Comparison of ENCODE assay signal across 8 cellular contexts in genomic region chr2:224284134-224284946, GRCh38.
DNase-seq lines count a peak whose midpoint lies in the region; ATAC-seq and TF ChIP-seq lines count a peak whose summit lies in the region.

No MANE protein-coding gene starts in this region.

- H3K27ac Mint-ChIP-seq in natural killer cell = no peak overlapping the region
- no peak overlapping the region for H3K27ac Mint-ChIP-seq in natural killer cell treated with Interleukin-12 subunit alpha and Interleukin-12 subunit beta and Interleukin-15 and Interleukin-18, amount 100 ng/mL, for 72 hours

- DNase-seq in natural killer cell (no peak), SK-N-SH (peak; percentile 12), foreskin keratinocyte (peak; percentile 33 to 61), renal cortical epithelial cell (ENCODE audit: low read depth) (peak; percentile 51)
- DNase-seq in natural killer cell treated with Interleukin-12 subunit alpha and Interleukin-12 subunit beta and Interleukin-15 and Interleukin-18, amount 100 ng/mL, for 72 hours (ENCODE audit: low spot score) = no peak

- H3K9ac ChIP-seq in SK-N-SH = no peak overlapping the region

- peaks cover 19 to 44% of the 10 kb centered on the region in 2 donors for H3K27me3 Mint-ChIP-seq in natural killer cell (ENCODE audit: low read depth in 2 of 2)
- peaks cover 21 to 38% of the 10 kb centered on the region in 2 donors for H3K27me3 Mint-ChIP-seq in natural killer cell treated with Interleukin-12 subunit alpha and Interleukin-12 subunit beta and Interleukin-15 and Interleukin-18, amount 100 ng/mL, for 72 hours

- H3K9me3 Mint-ChIP-seq in natural killer cell = no peaks in the 10 kb centered on the region
- H3K9me3 Mint-ChIP-seq in natural killer cell treated with Interleukin-12 subunit alpha and Interleukin-12 subunit beta and Interleukin-15 and Interleukin-18, amount 100 ng/mL, for 72 hours = no peaks in the 10 kb centered on the region

- no peak overlapping the region for H3K4me3 Mint-ChIP-seq in natural killer cell
- H3K4me3 Mint-ChIP-seq in natural killer cell treated with Interleukin-12 subunit alpha and Interleukin-12 subunit beta and Interleukin-15 and Interleukin-18, amount 100 ng/mL, for 72 hours = no peak overlapping the region

- no peak overlapping the region for H2AFZ ChIP-seq in SK-N-SH (ENCODE audit: low read depth)

- H3F3A ChIP-seq in SK-N-SH (replicated peaks; ENCODE audit: insufficient read depth) = no peaks in the 10 kb centered on the region

- no peaks in the 10 kb centered on the region for H3K9me2 ChIP-seq in SK-N-SH

- peak in 1 of 3 donors; percentile 29 for ATAC-seq in natural killer cell
- no peak for ATAC-seq in natural killer cell treated with Interleukin-12 subunit alpha and Interleukin-12 subunit beta and Interleukin-15 and Interleukin-18, amount 100 ng/mL, for 72 hours
- peak; percentile 47 for ATAC-seq in foreskin keratinocyte
- ATAC-seq in GM19463 (IDR thresholded peaks at IDR 0.05; ENCODE audit: unreplicated experiment) = no peak
- ATAC-seq in HG03108 (IDR thresholded peaks at IDR 0.05; ENCODE audit: unreplicated experiment) = no peak

- TF ChIP-seq CTCF in natural killer cell (IDR thresholded peaks at IDR 0.05) (peak; percentile 78), SK-N-SH (IDR thresholded peaks at IDR 0.05) (peak; percentile 93), foreskin keratinocyte (conservative IDR thresholded peaks at IDR 0.05) (peak; percentile 95)

- CTCF ChIA-PET in SK-N-SH (lab: Yijun Ruan, JAX) = interaction anchor here (0.6 to 25.3 kb wide), 62 partner anchors 8 to 1313 kb away, joined by 3 to 439 read pairs (median 4); partner anchors contain the start of genes MRPL44 and SERPINE2

- no peaks in the 10 kb centered on the region for H3K27me3 ChIP-seq in SK-N-SH (ENCODE audit: insufficient read depth)
- H3K27me3 ChIP-seq in foreskin keratinocyte = peaks cover 2% of the 10 kb centered on the region

- no peaks in the 10 kb centered on the region for H3K79me2 ChIP-seq in SK-N-SH (ENCODE audit: insufficient read depth)

- H3K27ac ChIP-seq in SK-N-SH (ENCODE audit: low read depth in 2 of 2, low read length in 1 of 2) (no peak overlapping the region), foreskin keratinocyte (no peak overlapping the region)

- H3K4me1 ChIP-seq in SK-N-SH (ENCODE audit: control insufficient read depth in 1 of 2, insufficient read depth in 2 of 2, low read depth in 1 of 2, low read length in 1 of 2) (peaks cover 0 to 2% of the 10 kb centered on the region in 2 experiments; a peak in 1 of 4 replicates), foreskin keratinocyte (no peaks in the 10 kb centered on the region)

- 0% methylated on average over 1 of the region's 1 CpG for WGBS in SK-N-SH (ENCODE audit: low lambda C conversion rate)

- no peaks in the 10 kb centered on the region for H3K9me3 ChIP-seq in SK-N-SH

- no peak overlapping the region for H3K4me2 ChIP-seq in SK-N-SH

- no peaks in the 10 kb centered on the region for H3K4me1 Mint-ChIP-seq in natural killer cell
- H3K4me1 Mint-ChIP-seq in natural killer cell treated with Interleukin-12 subunit alpha and Interleukin-12 subunit beta and Interleukin-15 and Interleukin-18, amount 100 ng/mL, for 72 hours (ENCODE audit: low read depth in 2 of 2) = no peaks in the 10 kb centered on the region

- intact Hi-C loops in natural killer cell (cut with micrococcal nuclease) = loop anchor here (1.0 to 5.0 kb wide), 3 partner anchors 291 to 557 kb away; no protein-coding TSS in a partner anchor

- H3K4me3 ChIP-seq in SK-N-SH (ENCODE audit: low read depth in 2 of 2, low read length in 1 of 2) = no peak overlapping the region; a peak in 1 of 4 replicates

- no peak for TF ChIP-seq EP300 in Ishikawa (IDR thresholded peaks at IDR 0.05; ENCODE audit: borderline replicate concordance)
- no peak for TF ChIP-seq EP300 in SK-N-SH (IDR thresholded peaks at IDR 0.05; ENCODE audit: borderline replicate concordance in 1 of 2, low read depth in 1 of 2, low read length in 1 of 2)

- H3K36me3 Mint-ChIP-seq in natural killer cell = no peaks in the 10 kb centered on the region
- H3K36me3 Mint-ChIP-seq in natural killer cell treated with Interleukin-12 subunit alpha and Interleukin-12 subunit beta and Interleukin-15 and Interleukin-18, amount 100 ng/mL, for 72 hours = no peaks in the 10 kb centered on the region

- no peaks in the 10 kb centered on the region for H4K20me1 ChIP-seq in SK-N-SH (ENCODE audit: insufficient read depth)

- no peaks in the 10 kb centered on the region for H3K36me3 ChIP-seq in SK-N-SH (replicated peaks in 1 of 2; ENCODE audit: control insufficient read depth in 1 of 2, insufficient read depth in 2 of 2, low read length in 1 of 2)

- POLR2A ChIA-PET in SK-N-SH (lab: Yijun Ruan, JAX) = interaction anchor here (1.0 kb wide), 1 partner anchor 289 kb away, joined by 5 read pairs; no protein-coding TSS in a partner anchor

- TF ChIP-seq RAD21 in Ishikawa (IDR thresholded peaks at IDR 0.05; ENCODE audit: low read depth) (peak; percentile 68), SK-N-SH (IDR thresholded peaks at IDR 0.05; ENCODE audit: low read length) (peak; percentile 79)

TF ChIP-seq in Ishikawa, 13 proteins besides CTCF, POLR2A, EP300 and RAD21 (continues in another document):
- no peak for TF ChIP-seq USF1 (IDR thresholded peaks at IDR 0.05)
- TF ChIP-seq REST (IDR thresholded peaks at IDR 0.05; ENCODE audit: low read depth) = no peak
- no peak for TF ChIP-seq FOXM1 (IDR thresholded peaks at IDR 0.05; ENCODE audit: borderline replicate concordance, low read depth)
- TF ChIP-seq TAF1 (IDR thresholded peaks at IDR 0.05; ENCODE audit: low read depth) = no peak
- no peak for TF ChIP-seq EGR1 (IDR thresholded peaks at IDR 0.05)

TF ChIP-seq in SK-N-SH, 30 proteins besides CTCF, POLR2A, EP300 and RAD21:
- TF ChIP-seq SMC3 (IDR thresholded peaks at IDR 0.05; ENCODE audit: low read depth, low read length) (peak; percentile 56), MAX (IDR thresholded peaks at IDR 0.05; ENCODE audit: low read depth) (no peak)

Comparison
In these comparisons a context has a peak if more than half of its experiments do, and no peak if none do; other contexts are left out.
1. DNase-seq: peak in SK-N-SH (single experiment), foreskin keratinocyte (2 of 2) and renal cortical epithelial cell (single experiment); none in natural killer cell (single experiment) and natural killer cell treated with Interleukin-12 subunit alpha and Interleukin-12 subunit beta and Interleukin-15 and Interleukin-18, amount 100 ng/mL, for 72 hours (single experiment).
2. Peak in every context shown above with its lines, with median percentiles within 50 percentile points of each other: CTCF ChIP-seq.